9 cellular contexts compared by ENCODE assay signal in genomic region chr1:238499036-238499435, GRCh38.
"Had no signal": no experiment of that assay in that cellular context is flagged by ENCODE, and none has a peak within 500 bp of the region (broad histone marks: within the 10 kb centered on the region; RNA-seq: fewer than 3 reads in every experiment).

No MANE protein-coding gene starts in this region.

- DNase-seq: GM23248, GOT3, H7, HFFc6, IMR-90 had no signal

- H2AFZ ChIP-seq: GM23248 had no signal

- H3K27ac ChIP-seq: GM23248 had no signal

- H3K4me1 ChIP-seq: HAP-1 had no signal

- H3K27ac Mint-ChIP-seq: HFFc6 had no signal

- FAIRE-seq: HTR-8/SVneo, K562 had no signal

- H3K4me3 ChIP-seq: GM23248, HAP-1, K562 had no signal

- H3K9ac ChIP-seq: GM23248 had no signal

- H3K4me3 Mint-ChIP-seq: HFFc6 had no signal

- H3K9me3 ChIP-seq: HAP-1 had no signal

- H3K36me3 ChIP-seq: HAP-1 had no signal

- ATAC-seq: HCT116, K562 had no signal
